Comparison of ENCODE assay signal across 19 cellular contexts in genomic region chr7:93171606-93172226, GRCh38. TPM values are rescaled to one million over a fixed set of nuclear protein-coding genes. Genes with fewer than 3 reads are reported as not detected.
DNase-seq lines count a peak whose midpoint lies in the region; ATAC-seq and TF ChIP-seq lines count a peak whose summit lies in the region.
"Had no signal": no experiment of that assay in that cellular context is flagged by ENCODE, and none has a peak within 500 bp of the region (broad histone marks: within the 10 kb centered on the region; RNA-seq: fewer than 3 reads in every experiment).

No MANE protein-coding gene starts in this region.

- H4K20me1 ChIP-seq in mammary epithelial cell (ENCODE audit: insufficient read depth, low read length) = no peaks in the 10 kb centered on the region

- H3K27ac ChIP-seq in mammary epithelial cell (ENCODE audit: insufficient read depth, low read depth, low read length) (no peak overlapping the region), breast epithelium (no peak overlapping the region)
- H3K27ac ChIP-seq: SJSA1 had no signal

- dilution Hi-C loops in mammary epithelial cell (cut with HindIII; ENCODE audit: low sequenced_read_pairs) = no loop called here

- DNase-seq in mammary epithelial cell = peak; percentile 41
- no peak for DNase-seq in breast epithelium (ENCODE audit: low spot score in 2 of 2)
- peak; percentile 49 for DNase-seq in RKO (ENCODE audit: low spot score)
- peak; percentile 42 to 62 for DNase-seq in erythroblast (lab: John Stamatoyannopoulos, UW)
- no peak for DNase-seq in COR-L47 (lab: John Stamatoyannopoulos, UW)
- DNase-seq in HuH-7.5 (ENCODE audit: low spot score) = no peak
- DNase-seq: C1 segment of cervical spinal cord, GOT3, NCI-H1417, NCI-H187 treated with DMSO at 0.1 percent for 48 hours, NCI-H446 treated with DMSO at 0.1 percent for 48 hours, NCI-H774, PC-3, SW 1271 had no signal

- in situ Hi-C loops in mammary epithelial cell (cut with MboI; ENCODE audit: low sequenced_read_pairs in 2 of 2) = no loop called here

- H3K9ac ChIP-seq in mammary epithelial cell (ENCODE audit: insufficient read depth, low read length) = no peak overlapping the region

- no peaks in the 10 kb centered on the region for H3K4me1 ChIP-seq in mammary epithelial cell (ENCODE audit: insufficient read depth, low read length)
- H3K4me1 ChIP-seq in breast epithelium = no peaks in the 10 kb centered on the region
- H3K4me1 ChIP-seq: SJSA1 had no signal

- H3K27me3 ChIP-seq in mammary epithelial cell (ENCODE audit: insufficient read depth, low read length) = peaks cover 1% of the 10 kb centered on the region
- H3K27me3 ChIP-seq in breast epithelium = no peaks in the 10 kb centered on the region
- H3K27me3 ChIP-seq: SJSA1 had no signal

- ATAC-seq in GM19324 (IDR thresholded peaks at IDR 0.05; ENCODE audit: low FRiP score, unreplicated experiment) (no peak), GM21390 (IDR thresholded peaks at IDR 0.05; ENCODE audit: unreplicated experiment) (no peak)
- ATAC-seq: PC-3 had no signal

- H2AFZ ChIP-seq in mammary epithelial cell (ENCODE audit: low read depth, low read length) = no peak overlapping the region

- H3K4me3 ChIP-seq in mammary epithelial cell (replicated peaks in 1 of 3; ENCODE audit: insufficient read depth in 1 of 3, low read depth in 2 of 3, low read length in 3 of 3) (no peak overlapping the region), breast epithelium (no peak overlapping the region)
- H3K4me3 ChIP-seq: SJSA1 had no signal

- TF ChIP-seq CTCF in mammary epithelial cell (conservative IDR thresholded peaks at IDR 0.05 in 1 of 2, IDR thresholded peaks at IDR 0.05 in 1 of 2; ENCODE audit: extremely low read depth in 1 of 2, insufficient read depth in 1 of 2, low read depth in 1 of 2, low read length in 2 of 2) (no peak), breast epithelium (IDR thresholded peaks at IDR 0.05) (no peak)

- CTCF ChIA-PET in mammary epithelial cell (lab: Charles Lee; ENCODE audit: low non-redundant PET) = no interaction called here

- no peaks in the 10 kb centered on the region for H3K79me2 ChIP-seq in mammary epithelial cell (ENCODE audit: insufficient read depth, low read length)

- intact Hi-C loops in mammary epithelial cell (cut with micrococcal nuclease) (no loop called here), breast epithelium (cut with DNase I; ENCODE audit: low total_unique reads) (no loop called here)

- no peak overlapping the region for H3K4me2 ChIP-seq in mammary epithelial cell (ENCODE audit: insufficient read depth, low read depth, low read length)

- BruUV-seq in mammary epithelial cell (replicated peaks; lab: Mats Ljungman, UMichigan) = no TSS peak

- TF ChIP-seq POLR2A in breast epithelium (IDR thresholded peaks at IDR 0.05) (no peak), erythroblast (IDR thresholded peaks at IDR 0.05; ENCODE audit: low read length) (no peak)

- H3K36me3 ChIP-seq in mammary epithelial cell (ENCODE audit: insufficient read depth, low read length) = no peaks in the 10 kb centered on the region
- no peaks in the 10 kb centered on the region for H3K36me3 ChIP-seq in breast epithelium
- H3K36me3 ChIP-seq: SJSA1 had no signal

- 9% methylated on average over 2 of the region's 2 CpGs for WGBS in mammary epithelial cell (ENCODE audit: low coverage, missing lambda C conversion rate)

- H3K9me3 ChIP-seq in mammary epithelial cell (replicated peaks; ENCODE audit: insufficient read depth, low read length) (peaks cover 23% of the 10 kb centered on the region), breast epithelium (peaks cover 18 to 25% of the 10 kb centered on the region in 2 donors)

RNA-seq across cellular contexts. Expression of gene SAMD9L, which starts 23.5 kb away (rescaled TPM):
- total RNA-seq in mammary epithelial cell (1 to 10 TPM; 4.2 to 6.7 TPM), breast epithelium (10 to 100 TPM in 1 of 3 donors, 1 to 10 TPM in 2; 7.5 to 10.5 (median 8.6) TPM)
- 0.56 TPM for polyA plus RNA-seq in mammary epithelial cell
- 1.4 TPM for polyA minus RNA-seq in mammary epithelial cell

RNA-seq across cellular contexts. Expression of gene SAMD9, which starts 53.9 kb away (rescaled TPM):
- 10 to 100 TPM in 1 of 2 donors, 1 to 10 TPM in 1; 9.9 to 12.0 TPM for total RNA-seq in mammary epithelial cell
- 3.7 TPM for polyA plus RNA-seq in mammary epithelial cell
- polyA minus RNA-seq in mammary epithelial cell = 5.6 TPM
- 1 to 10 TPM; 5.6 to 9.2 (median 7.9) TPM for total RNA-seq in breast epithelium

RNA-seq across cellular contexts. Expression of gene HEPACAM2, which starts 54.6 kb away (rescaled TPM):
- total RNA-seq in mammary epithelial cell (under 1 TPM in 1 of 2 donors, not detected in 1; 0.17 TPM), breast epithelium (1 to 10 TPM in 1 of 3 donors, under 1 TPM in 1, not detected in 1; 0.33 to 4.4 TPM)
- polyA plus RNA-seq in mammary epithelial cell = not detected
- not detected for polyA minus RNA-seq in mammary epithelial cell
- total RNA-seq: A673, Daoy, PC-3, SJSA1 had no signal

Comparison
In these comparisons a context has a peak if more than half of its experiments do, and no peak if none do; other contexts are left out.
1. DNase-seq: peak in mammary epithelial cell (single experiment), RKO (single experiment) and erythroblast (2 of 2); none in breast epithelium (0 of 2), COR-L47 (single experiment) and HuH-7.5 (single experiment).